In genomic region chr17:4959261-4959965, GRCh38 we compare ENCODE assay signal across 1 cellular context.
TF ChIP-seq lines count a peak whose summit lies in the region.

No MANE protein-coding gene starts in this region.

TF ChIP-seq in H1, 55 proteins besides CTCF, POLR2A, EP300 and RAD21:
- TF ChIP-seq ASH2L (IDR thresholded peaks at IDR 0.05; ENCODE audit: low read length), result no peak
- TF ChIP-seq SP1 (IDR thresholded peaks at IDR 0.05; ENCODE audit: low read depth, low read length), result no peak
- no peak for TF ChIP-seq KDM1A (IDR thresholded peaks at IDR 0.05; ENCODE audit: borderline replicate concordance, low read length)
- no peak for TF ChIP-seq HDAC2 (IDR thresholded peaks at IDR 0.05; ENCODE audit: borderline replicate concordance in 1 of 2, low read depth in 2 of 2, low read length in 2 of 2)
